23 cellular contexts compared by ENCODE assay signal in genomic region chr2:65715328-65715727, GRCh38.
"Had no signal": no experiment of that assay in that cellular context is flagged by ENCODE, and none has a peak within 500 bp of the region (broad histone marks: within the 10 kb centered on the region; RNA-seq: fewer than 3 reads in every experiment).

No MANE protein-coding gene starts in this region.

- H3K4me2 ChIP-seq: PC-9 had no signal

- H3K36me3 ChIP-seq: MG63, Peyer's patch, SJSA1 had no signal

- H3K4me1 ChIP-seq: Peyer's patch had no signal

- H2AFZ ChIP-seq: PC-9 had no signal

- ATAC-seq: HepG2, T-cell had no signal

- H3K27me3 ChIP-seq: MG63, Peyer's patch had no signal

- H3K27ac ChIP-seq: PC-9, Peyer's patch, SJSA1 had no signal

- DNase-seq: IMR-90; Karpas-422; KG1; MG63; NCI-H1092; NCI-H1417 treated with DMSO at 0.1 percent for 48 hours; NCI-H146; NCI-H1694 treated with DMSO at 0.1 percent for 48 hours; NCI-H1930; NCI-H2107; NCI-H2227 treated with DMSO at 0.1 percent for 48 hours; NCI-H526 treated with DMSO at 0.1 percent for 48 hours; NCI-H748 treated with DMSO at 0.1 percent for 48 hours; NK-92 treated with Interleukin-12 subunit alpha and Interleukin-12 subunit beta, amount 100 ng/mL, for 24 hours; OCI-M1; PC-9; Peyer's patch; Right ventricle myocardium superior; SIG-M5; SW 1271; T-cell had no signal

- H3K4me3 ChIP-seq: MG63, PC-9, Peyer's patch, SJSA1 had no signal

- H3K9me3 ChIP-seq: MG63, Peyer's patch, SJSA1 had no signal
